Comparison of ENCODE assay signal across 13 cellular contexts in the genomic region with DNA sequence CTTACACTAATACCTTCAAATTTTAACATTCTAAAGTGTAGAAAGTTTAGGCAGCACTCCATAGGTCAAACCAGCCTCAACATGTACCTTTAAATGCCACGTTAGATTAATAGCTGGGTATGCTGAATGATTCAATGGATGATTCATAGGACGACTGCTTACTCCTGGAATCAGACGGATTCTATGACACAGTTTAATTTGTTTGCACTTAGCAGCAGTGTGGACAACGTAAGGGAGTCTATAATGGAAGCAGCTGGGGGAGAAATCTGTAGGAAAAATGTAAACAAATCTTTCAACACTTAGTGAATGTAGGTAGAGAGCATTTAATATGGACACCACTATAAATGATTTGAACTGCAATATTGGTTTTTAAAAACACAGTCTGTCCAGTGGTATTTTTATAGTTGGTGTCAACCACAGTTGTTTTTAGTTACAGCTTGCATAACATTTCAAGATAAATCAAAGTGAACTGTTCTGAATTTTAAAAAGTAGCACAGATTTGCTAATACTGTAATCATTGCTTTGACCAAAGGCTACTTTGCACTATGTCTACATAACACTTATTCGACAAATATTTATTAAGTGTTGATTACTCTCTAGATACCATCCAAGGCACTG.
DNase-seq lines count a peak whose midpoint lies in the region; ATAC-seq and TF ChIP-seq lines count a peak whose summit lies in the region.
"Had no signal": no experiment of that assay in that cellular context is flagged by ENCODE, and none has a peak within 500 bp of the region (broad histone marks: within the 10 kb centered on the region; RNA-seq: fewer than 3 reads in every experiment).

No MANE protein-coding gene starts in this region.

- ATAC-seq in psoas muscle (peak; percentile 58 to 91 (median 82)), HG02852 (IDR thresholded peaks at IDR 0.05; ENCODE audit: unreplicated experiment) (no peak), GM21723 (IDR thresholded peaks at IDR 0.05; ENCODE audit: unreplicated experiment) (no peak)
- no peak for ATAC-seq in activated CD4-positive, alpha-beta T cell treated with anti-CD3 and anti-CD28 coated beads for 36 hours

- CTCF ChIA-PET in mammary epithelial cell (lab: Charles Lee; ENCODE audit: low non-redundant PET): interaction anchor here (0.6 kb wide), 1 partner anchor 1732 kb away, joined by 4 read pairs; no protein-coding TSS in a partner anchor
- CTCF ChIA-PET in activated CD4-positive, alpha-beta T cell treated with anti-CD3 and anti-CD28 coated beads for 36 hours (lab: Charles Lee): no interaction called here

- POLR2A ChIA-PET in activated CD4-positive, alpha-beta T cell treated with anti-CD3 and anti-CD28 coated beads for 36 hours (lab: Charles Lee): no interaction called here

- no peaks in the 10 kb centered on the region for H3K79me2 ChIP-seq in mammary epithelial cell (ENCODE audit: insufficient read depth, low read length)

- H3K9ac ChIP-seq in mammary epithelial cell (ENCODE audit: insufficient read depth, low read length): no peak overlapping the region

- in situ Hi-C loops in mammary epithelial cell (cut with MboI; ENCODE audit: low sequenced_read_pairs in 2 of 2): no loop called here

- peaks cover 6% of the 10 kb centered on the region for H3K9me3 Mint-ChIP-seq in activated CD4-positive, alpha-beta T cell treated with anti-CD3 and anti-CD28 coated beads for 36 hours (ENCODE audit: low read depth)
- H3K9me3 Mint-ChIP-seq: activated naive CD4-positive, alpha-beta T cell treated with anti-CD3 and anti-CD28 coated beads, Interleukin-2, amount 10 ng/mL, durations not matched to agents 7 days and 5 days had no signal

- no peaks in the 10 kb centered on the region for H4K20me1 ChIP-seq in mammary epithelial cell (ENCODE audit: insufficient read depth, low read length)

- H3K4me1 ChIP-seq in mammary epithelial cell (ENCODE audit: insufficient read depth, low read length) (peaks cover 18% of the 10 kb centered on the region), psoas muscle (peaks cover 10% of the 10 kb centered on the region)
- H3K4me1 ChIP-seq: right atrium auricular region had no signal

- no peak overlapping the region for H3K4me3 Mint-ChIP-seq in activated CD4-positive, alpha-beta T cell treated with anti-CD3 and anti-CD28 coated beads for 36 hours
- H3K4me3 Mint-ChIP-seq: activated naive CD4-positive, alpha-beta T cell treated with anti-CD3 and anti-CD28 coated beads, Interleukin-2, amount 10 ng/mL, durations not matched to agents 7 days and 5 days; dendritic cell treated with granulocyte-macrophage colony-stimulating factor and Interleukin-4, amounts not matched to agents 40 ng/mL and 50 ng/mL, for 4 days; type B pancreatic cell had no signal

- H3K9me3 ChIP-seq in mammary epithelial cell (replicated peaks; ENCODE audit: insufficient read depth, low read length) (peaks cover 5% of the 10 kb centered on the region), psoas muscle (no peaks in the 10 kb centered on the region)

- intact Hi-C loops in mammary epithelial cell (cut with micrococcal nuclease) (no loop called here), psoas muscle (cut with DNase I) (no loop called here)
- intact Hi-C loops in activated CD4-positive, alpha-beta T cell treated with anti-CD3 and anti-CD28 coated beads for 36 hours (cut with DNase I, micrococcal nuclease): no loop called here

- BruUV-seq in mammary epithelial cell (replicated peaks; lab: Mats Ljungman, UMichigan): no TSS peak

- no peaks in the 10 kb centered on the region for H3K4me1 Mint-ChIP-seq in activated CD4-positive, alpha-beta T cell treated with anti-CD3 and anti-CD28 coated beads for 36 hours
- H3K4me1 Mint-ChIP-seq: activated naive CD4-positive, alpha-beta T cell treated with anti-CD3 and anti-CD28 coated beads, Interleukin-2, amount 10 ng/mL, durations not matched to agents 7 days and 5 days had no signal

- DNase-seq in ELR (ENCODE audit: low read depth) (peak; percentile 44), NCI-H146 (lab: John Stamatoyannopoulos, UW) (peak; percentile 76), mammary epithelial cell (peak; percentile 88), psoas muscle (no peak)
- no peak for DNase-seq in activated CD4-positive, alpha-beta T cell treated with anti-CD3 and anti-CD28 coated beads for 36 hours
- DNase-seq: activated naive CD4-positive, alpha-beta T cell treated with anti-CD3 and anti-CD28 coated beads, Interleukin-2, amount 10 ng/mL, durations not matched to agents 7 days and 5 days; DMS79; NCI-H2171 treated with DMSO at 0.1 percent for 48 hours had no signal

- H3K36me3 ChIP-seq in mammary epithelial cell (ENCODE audit: insufficient read depth, low read length) (no peaks in the 10 kb centered on the region), psoas muscle (ENCODE audit: insufficient read depth in 1 of 2, low read depth in 1 of 2) (no peaks in the 10 kb centered on the region)
- H3K36me3 ChIP-seq: right atrium auricular region had no signal

- no peaks in the 10 kb centered on the region for H3K36me3 Mint-ChIP-seq in activated CD4-positive, alpha-beta T cell treated with anti-CD3 and anti-CD28 coated beads for 36 hours (ENCODE audit: low read depth)
- H3K36me3 Mint-ChIP-seq: activated naive CD4-positive, alpha-beta T cell treated with anti-CD3 and anti-CD28 coated beads, Interleukin-2, amount 10 ng/mL, durations not matched to agents 7 days and 5 days; type B pancreatic cell had no signal

- H3K4me3 ChIP-seq in mammary epithelial cell (replicated peaks in 1 of 3; ENCODE audit: insufficient read depth in 1 of 3, low read depth in 2 of 3, low read length in 3 of 3) (no peak overlapping the region), psoas muscle (no peak overlapping the region)
- H3K4me3 ChIP-seq: right atrium auricular region had no signal

- H3K27me3 ChIP-seq in mammary epithelial cell (ENCODE audit: insufficient read depth, low read length) (no peaks in the 10 kb centered on the region), psoas muscle (ENCODE audit: insufficient read depth in 3 of 3, low read length in 2 of 3) (no peaks in the 10 kb centered on the region)
- H3K27me3 ChIP-seq: right atrium auricular region had no signal

- no peak for TF ChIP-seq CTCF in mammary epithelial cell (conservative IDR thresholded peaks at IDR 0.05 in 1 of 2, IDR thresholded peaks at IDR 0.05 in 1 of 2; ENCODE audit: extremely low read depth in 1 of 2, insufficient read depth in 1 of 2, low read depth in 1 of 2, low read length in 2 of 2)
- no peak for TF ChIP-seq CTCF in psoas muscle (IDR thresholded peaks at IDR 0.05)

- dilution Hi-C loops in mammary epithelial cell (cut with HindIII; ENCODE audit: low sequenced_read_pairs): no loop called here

- H3K4me2 ChIP-seq in mammary epithelial cell (ENCODE audit: insufficient read depth, low read depth, low read length): peak overlapping the region; percentile 76

- WGBS in mammary epithelial cell (ENCODE audit: low coverage, missing lambda C conversion rate): 20% methylated on average over 5 of the region's 5 CpGs
- 32 to 54% (median 42%) methylated on average over 5 of the region's 5 CpGs for WGBS in psoas muscle, 3 donors

- no peaks in the 10 kb centered on the region for H3K27me3 Mint-ChIP-seq in activated CD4-positive, alpha-beta T cell treated with anti-CD3 and anti-CD28 coated beads for 36 hours
- H3K27me3 Mint-ChIP-seq: activated naive CD4-positive, alpha-beta T cell treated with anti-CD3 and anti-CD28 coated beads, Interleukin-2, amount 10 ng/mL, durations not matched to agents 7 days and 5 days; dendritic cell treated with granulocyte-macrophage colony-stimulating factor and Interleukin-4, amounts not matched to agents 40 ng/mL and 50 ng/mL, for 4 days; type B pancreatic cell had no signal

- no peak overlapping the region for H3K27ac Mint-ChIP-seq in activated CD4-positive, alpha-beta T cell treated with anti-CD3 and anti-CD28 coated beads for 36 hours
- H3K27ac Mint-ChIP-seq: activated naive CD4-positive, alpha-beta T cell treated with anti-CD3 and anti-CD28 coated beads, Interleukin-2, amount 10 ng/mL, durations not matched to agents 7 days and 5 days; dendritic cell treated with granulocyte-macrophage colony-stimulating factor and Interleukin-4, amounts not matched to agents 40 ng/mL and 50 ng/mL, for 4 days; type B pancreatic cell had no signal

- H2AFZ ChIP-seq in mammary epithelial cell (ENCODE audit: low read depth, low read length): no peak overlapping the region

- H3K27ac ChIP-seq in mammary epithelial cell (ENCODE audit: insufficient read depth, low read depth, low read length): peak overlapping the region; percentile 5
- H3K27ac ChIP-seq in psoas muscle: peak overlapping the region; percentile 60
- H3K27ac ChIP-seq: right atrium auricular region had no signal

Comparison
In these comparisons a context has a peak if more than half of its experiments do, and no peak if none do; other contexts are left out.
1. DNase-seq: peak in ELR (single experiment), NCI-H146 (single experiment) and mammary epithelial cell (single experiment); none in psoas muscle (0 of 2) and activated CD4-positive, alpha-beta T cell treated with anti-CD3 and anti-CD28 coated beads for 36 hours (single experiment).
2. ATAC-seq: peak in psoas muscle (4 of 4); none in activated CD4-positive, alpha-beta T cell treated with anti-CD3 and anti-CD28 coated beads for 36 hours (single experiment), HG02852 (single experiment) and GM21723 (single experiment).